In genomic region chr6:95145457-95145856, GRCh38 we compare ENCODE assay signal across 11 cellular contexts.
"Had no signal": no experiment of that assay in that cellular context is flagged by ENCODE, and none has a peak within 500 bp of the region (broad histone marks: within the 10 kb centered on the region; RNA-seq: fewer than 3 reads in every experiment).

No MANE protein-coding gene starts in this region.

- H3K4me2 ChIP-seq: GM23338 had no signal

- H3K27ac ChIP-seq: GM23248 had no signal

- FAIRE-seq: H1, H54 had no signal

- H3K9me3 ChIP-seq: HAP-1 had no signal

- H3K36me3 ChIP-seq: HAP-1 had no signal

- H2AFZ ChIP-seq: GM23248, GM23338 had no signal

- H3K9ac ChIP-seq: GM23248 had no signal

- DNase-seq: GM23248, GOT3, H7, H9, HCEC 1CT, HFFc6 had no signal

- H3K4me3 ChIP-seq: GM23248, GM23338, HAP-1 had no signal

- ATAC-seq: GM23338, HCT116 had no signal

- H3K4me1 ChIP-seq: HAP-1 had no signal
